In the genomic region with DNA sequence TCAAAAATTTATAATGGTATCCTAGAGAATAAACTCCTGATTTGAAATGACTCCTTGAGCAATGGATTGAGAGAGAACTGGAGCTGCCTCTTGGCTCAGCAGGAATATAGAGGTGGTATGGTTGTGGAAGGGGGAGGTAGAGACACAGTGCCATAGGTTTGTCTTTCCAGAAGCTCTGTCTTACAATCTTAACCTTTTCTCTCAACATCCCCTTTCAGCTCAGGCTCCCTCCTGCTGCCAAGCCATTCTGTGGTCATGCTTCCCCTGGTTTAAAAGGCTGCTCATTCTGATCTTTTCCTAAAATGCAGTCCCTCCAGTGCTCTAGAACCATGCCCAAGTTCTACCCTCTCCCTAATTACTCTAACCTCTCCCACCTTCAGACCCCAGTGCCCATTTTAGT, we compare ENCODE assay signal across 18 cellular contexts.
DNase-seq lines count a peak whose midpoint lies in the region; ATAC-seq and TF ChIP-seq lines count a peak whose summit lies in the region.
"Had no signal": no experiment of that assay in that cellular context is flagged by ENCODE, and none has a peak within 500 bp of the region (broad histone marks: within the 10 kb centered on the region; RNA-seq: fewer than 3 reads in every experiment).

No MANE protein-coding gene starts in this region.

- H3K4me1 Mint-ChIP-seq in neural progenitor cell (peaks cover 18% of the 10 kb centered on the region), chondrocyte (ENCODE audit: low read depth) (peaks cover 16% of the 10 kb centered on the region)
- H3K4me1 Mint-ChIP-seq in activated CD4-positive, alpha-beta memory T cell treated with anti-CD3 and anti-CD28 coated beads, Interleukin-2, amount 10 ng/mL, durations not matched to agents 7 days and 5 days: no peaks in the 10 kb centered on the region
- H3K4me1 Mint-ChIP-seq: CD4-positive, CD25-positive, alpha-beta regulatory T cell had no signal

- ATAC-seq in HCT116: no peak
- peak; percentile 44 for ATAC-seq in sciatic nerve
- ATAC-seq in HG02884 (IDR thresholded peaks at IDR 0.05; ENCODE audit: unreplicated experiment): no peak
- ATAC-seq: CD8-positive, alpha-beta T cell had no signal

- H3K36me3 ChIP-seq in GM23248 (ENCODE audit: low read depth) (no peaks in the 10 kb centered on the region), HCT116 (ENCODE audit: control insufficient read depth in 1 of 2, insufficient read depth in 2 of 2, low read length in 2 of 2) (no peaks in the 10 kb centered on the region), neural progenitor cell (no peaks in the 10 kb centered on the region)
- H3K36me3 ChIP-seq: BLaER1, HAP-1 had no signal

- no peak for TF ChIP-seq POLR2A in HCT116 (IDR thresholded peaks at IDR 0.05; ENCODE audit: borderline replicate concordance, extremely low read depth, insufficient read depth, insufficient read length)

- H3K9me2 ChIP-seq in GM23248 (ENCODE audit: insufficient read depth): no peaks in the 10 kb centered on the region
- no peaks in the 10 kb centered on the region for H3K9me2 ChIP-seq in HCT116 (ENCODE audit: insufficient read depth)

- intact Hi-C loops in HCT116 (cut with micrococcal nuclease) (no loop called here), sciatic nerve (cut with DNase I) (no loop called here)

- TF ChIP-seq CTCF in HCT116 (IDR thresholded peaks at IDR 0.05 in 2 of 3, conservative IDR thresholded peaks at IDR 0.05 in 1 of 3; ENCODE audit: borderline replicate concordance in 1 of 3, insufficient read depth in 1 of 3, low read depth in 2 of 3, low read length in 2 of 3): no peak
- TF ChIP-seq CTCF in neural progenitor cell (IDR thresholded peaks at IDR 0.05): no peak
- TF ChIP-seq CTCF in chondrocyte (IDR thresholded peaks at IDR 0.05): no peak

- no peak for TF ChIP-seq RAD21 in HCT116 (IDR thresholded peaks at IDR 0.05; ENCODE audit: low read depth)

- RAD21 ChIA-PET in HCT116 (lab: Charles Lee; ENCODE audit: low non-redundant PET in 1 of 2, low total read pairs in 2 of 2, uncharacterized antibody in 2 of 2, unreplicated experiment in 2 of 2): no interaction called here

- H3K27ac Mint-ChIP-seq in neural progenitor cell (no peak overlapping the region), chondrocyte (ENCODE audit: unreplicated experiment) (no peak overlapping the region)
- no peak overlapping the region for H3K27ac Mint-ChIP-seq in activated CD4-positive, alpha-beta memory T cell treated with anti-CD3 and anti-CD28 coated beads, Interleukin-2, amount 10 ng/mL, durations not matched to agents 7 days and 5 days
- H3K27ac Mint-ChIP-seq: B cell; CD4-positive, CD25-positive, alpha-beta regulatory T cell; CD8-positive, alpha-beta T cell had no signal

- H3K9me3 ChIP-seq in GM23248 (ENCODE audit: low read depth) (no peaks in the 10 kb centered on the region), HCT116 (ENCODE audit: control insufficient read depth in 1 of 2, insufficient read depth in 1 of 2, low read depth in 1 of 2, low read length in 2 of 2) (no peaks in the 10 kb centered on the region), neural progenitor cell (ENCODE audit: low read depth) (no peaks in the 10 kb centered on the region)
- H3K9me3 ChIP-seq: BLaER1, Caco-2, HAP-1 had no signal

- no peak for DNase-seq in GM23248
- no peak for DNase-seq in HCT116 (ENCODE audit: low read depth, low spot score)
- DNase-seq in neural progenitor cell (ENCODE audit: low spot score): peak; percentile 7
- DNase-seq in sciatic nerve (ENCODE audit: low spot score): no peak
- DNase-seq in chondrocyte (ENCODE audit: low spot score): no peak
- DNase-seq in stimulated activated CD8-positive, alpha-beta memory T cell treated with anti-CD3 and anti-CD28 coated beads, Interleukin-4, amount 100 ng/mL, for 48 hours: no peak
- no peak for DNase-seq in activated CD4-positive, alpha-beta memory T cell treated with anti-CD3 and anti-CD28 coated beads, Interleukin-2, amount 10 ng/mL, durations not matched to agents 7 days and 5 days
- DNase-seq: Caco-2; CD4-positive, CD25-positive, alpha-beta regulatory T cell; CD8-positive, alpha-beta T cell; DMS153; DND-41 had no signal

- in situ Hi-C loops in GM23248 (cut with MboI): no loop called here

- peaks cover under 1% of the 10 kb centered on the region; the same call in 1 of the 2 replicates for H3F3A ChIP-seq in GM23248 (ENCODE audit: insufficient read depth)
- no peaks in the 10 kb centered on the region for H3F3A ChIP-seq in neural progenitor cell (ENCODE audit: low read depth)

- H3K79me2 ChIP-seq in GM23248 (ENCODE audit: insufficient read depth): no peaks in the 10 kb centered on the region
- H3K79me2 ChIP-seq in HCT116 (ENCODE audit: insufficient read depth, low read length): no peaks in the 10 kb centered on the region
- no peaks in the 10 kb centered on the region for H3K79me2 ChIP-seq in neural progenitor cell (ENCODE audit: low read depth)

- no peaks in the 10 kb centered on the region for H4K20me1 ChIP-seq in GM23248 (ENCODE audit: insufficient read depth)
- no peaks in the 10 kb centered on the region for H4K20me1 ChIP-seq in HCT116 (ENCODE audit: insufficient read depth)
- H4K20me1 ChIP-seq in neural progenitor cell (ENCODE audit: low read depth): no peaks in the 10 kb centered on the region
- H4K20me1 ChIP-seq: BLaER1 had no signal

- H3K4me2 ChIP-seq in GM23248 (ENCODE audit: unreplicated experiment) (no peak overlapping the region), HCT116 (ENCODE audit: low read length) (no peak overlapping the region), neural progenitor cell (no peak overlapping the region)
- H3K4me2 ChIP-seq: BLaER1 had no signal

- no TSS peak for BruUV-seq in HCT116 (replicated peaks; lab: Mats Ljungman, UMichigan)

- CTCF ChIA-PET in HCT116 (lab: Charles Lee): no interaction called here
- CTCF ChIA-PET in activated CD4-positive, alpha-beta memory T cell treated with anti-CD3 and anti-CD28 coated beads, Interleukin-2, amount 10 ng/mL, durations not matched to agents 7 days and 5 days (lab: Charles Lee): no interaction called here

- no peaks in the 10 kb centered on the region for H3K9me3 Mint-ChIP-seq in neural progenitor cell
- H3K9me3 Mint-ChIP-seq in chondrocyte (ENCODE audit: low read depth): peaks cover 2% of the 10 kb centered on the region
- H3K9me3 Mint-ChIP-seq in activated CD4-positive, alpha-beta memory T cell treated with anti-CD3 and anti-CD28 coated beads, Interleukin-2, amount 10 ng/mL, durations not matched to agents 7 days and 5 days: no peaks in the 10 kb centered on the region
- H3K9me3 Mint-ChIP-seq: CD8-positive, alpha-beta T cell had no signal

- H3K27ac ChIP-seq in GM23248: no peak overlapping the region
- H3K27ac ChIP-seq in HCT116 (ENCODE audit: low read depth, low read length): no peak overlapping the region
- no peak overlapping the region for H3K27ac ChIP-seq in neural progenitor cell
- H3K27ac ChIP-seq: 22Rv1, BLaER1, C4-2B had no signal

- H3K4me3 Mint-ChIP-seq in neural progenitor cell (no peak overlapping the region), chondrocyte (ENCODE audit: unreplicated experiment) (no peak overlapping the region)
- H3K4me3 Mint-ChIP-seq in activated CD4-positive, alpha-beta memory T cell treated with anti-CD3 and anti-CD28 coated beads, Interleukin-2, amount 10 ng/mL, durations not matched to agents 7 days and 5 days: no peak overlapping the region
- H3K4me3 Mint-ChIP-seq: B cell; CD4-positive, CD25-positive, alpha-beta regulatory T cell; CD8-positive, alpha-beta T cell had no signal

- H2AFZ ChIP-seq in GM23248: peak overlapping the region; percentile 35; the same call in 1 of the 2 replicates
- peak overlapping the region; percentile 16 for H2AFZ ChIP-seq in HCT116 (ENCODE audit: low read depth, low read length, poor library complexity, severe bottlenecking)
- no peak overlapping the region for H2AFZ ChIP-seq in neural progenitor cell (replicated peaks)

- H3K27me3 Mint-ChIP-seq in neural progenitor cell (ENCODE audit: insufficient read depth, low read depth): peaks cover 2% of the 10 kb centered on the region
- no peaks in the 10 kb centered on the region for H3K27me3 Mint-ChIP-seq in chondrocyte (ENCODE audit: low read depth)
- H3K27me3 Mint-ChIP-seq in activated CD4-positive, alpha-beta memory T cell treated with anti-CD3 and anti-CD28 coated beads, Interleukin-2, amount 10 ng/mL, durations not matched to agents 7 days and 5 days: no peaks in the 10 kb centered on the region
- H3K27me3 Mint-ChIP-seq: CD4-positive, CD25-positive, alpha-beta regulatory T cell had no signal

- POLR2A ChIA-PET in HCT116 (lab: Charles Lee): no interaction called here
- POLR2A ChIA-PET in activated CD4-positive, alpha-beta memory T cell treated with anti-CD3 and anti-CD28 coated beads, Interleukin-2, amount 10 ng/mL, durations not matched to agents 7 days and 5 days (lab: Charles Lee): no interaction called here

- H3K4me1 ChIP-seq in GM23248 (ENCODE audit: insufficient read depth): peaks cover 5% of the 10 kb centered on the region; the same call in 1 of the 2 replicates
- H3K4me1 ChIP-seq in HCT116 (ENCODE audit: control insufficient read depth in 1 of 2, insufficient read depth in 2 of 2, low read length in 2 of 2): no peaks in the 10 kb centered on the region
- peaks cover 2% of the 10 kb centered on the region for H3K4me1 ChIP-seq in neural progenitor cell
- H3K4me1 ChIP-seq: BLaER1, Caco-2, HAP-1 had no signal

- H3K36me3 Mint-ChIP-seq in neural progenitor cell (no peaks in the 10 kb centered on the region), chondrocyte (ENCODE audit: low read depth) (no peaks in the 10 kb centered on the region)
- H3K36me3 Mint-ChIP-seq in activated CD4-positive, alpha-beta memory T cell treated with anti-CD3 and anti-CD28 coated beads, Interleukin-2, amount 10 ng/mL, durations not matched to agents 7 days and 5 days (ENCODE audit: low read depth): no peaks in the 10 kb centered on the region
- H3K36me3 Mint-ChIP-seq: CD4-positive, CD25-positive, alpha-beta regulatory T cell; CD8-positive, alpha-beta T cell had no signal

- H3K9ac ChIP-seq in GM23248 (no peak overlapping the region), HCT116 (ENCODE audit: low read length) (no peak overlapping the region), neural progenitor cell (no peak overlapping the region)
- H3K9ac ChIP-seq: BLaER1 had no signal

- H3K4me3 ChIP-seq in GM23248: no peak overlapping the region
- no peak overlapping the region for H3K4me3 ChIP-seq in HCT116 (replicated peaks in 1 of 2; ENCODE audit: low read depth in 1 of 2, low read length in 2 of 2)
- no peak overlapping the region for H3K4me3 ChIP-seq in neural progenitor cell
- H3K4me3 ChIP-seq: BLaER1, HAP-1 had no signal

- H3K27me3 ChIP-seq in GM23248 (replicated peaks; ENCODE audit: insufficient read depth) (no peaks in the 10 kb centered on the region), HCT116 (ENCODE audit: insufficient read depth, low read length) (no peaks in the 10 kb centered on the region), neural progenitor cell (no peaks in the 10 kb centered on the region)
- H3K27me3 ChIP-seq: BLaER1 had no signal

TF ChIP-seq in HCT116, 20 proteins besides CTCF, POLR2A, EP300 and RAD21 (continues in another document):
- no peak for TF ChIP-seq EZH2phosphoT487 (IDR thresholded peaks at IDR 0.05; ENCODE audit: borderline replicate concordance)
- TF ChIP-seq EZH2 (IDR thresholded peaks at IDR 0.05): no peak
- TF ChIP-seq ZNF274 (IDR thresholded peaks at IDR 0.05; ENCODE audit: low read depth, low read length): no peak
- TF ChIP-seq JUND (IDR thresholded peaks at IDR 0.05): no peak
